ENCODE assay signal across 8 cellular contexts in genomic region chr1:116737020-116737854, GRCh38. TPM values are rescaled to one million over a fixed set of nuclear protein-coding genes. Genes with fewer than 3 reads are reported as not detected.
A peak's percentile ranks its signal among the peaks of the same experiment; 100 is the strongest.
DNase-seq lines count a peak whose midpoint lies in the region; ATAC-seq and TF ChIP-seq lines count a peak whose summit lies in the region.

No MANE protein-coding gene starts in this region.

- H3K4me3 ChIP-seq in coronary artery, result no peak overlapping the region

- peak; percentile 42 for ATAC-seq in HG02981 (IDR thresholded peaks at IDR 0.05; ENCODE audit: unreplicated experiment)

- peak; percentile 27 for TF ChIP-seq CTCF in coronary artery (IDR thresholded peaks at IDR 0.05)

- H3K27ac ChIP-seq in coronary artery, result no peak overlapping the region

- DNase-seq in DMS 273 (lab: John Stamatoyannopoulos, UW; ENCODE audit: unreplicated experiment) (peak; percentile 78), DMS 273 treated with DMSO at 0.1 percent for 48 hours (lab: John Stamatoyannopoulos, UW) (no peak), NCI-H345 treated with DMSO at 0.1 percent for 48 hours (lab: John Stamatoyannopoulos, UW; ENCODE audit: unreplicated experiment) (peak; percentile 41), coronary artery (ENCODE audit: low spot score) (no peak), lung microvascular endothelial cell (ENCODE audit: low read depth in 2 of 2) (peak; percentile 64 to 81)
- peak; percentile 82 for DNase-seq in activated CD4-positive, alpha-beta T cell treated with anti-CD3 and anti-CD28 coated beads for 48 hours
- peak; percentile 54 to 62 for DNase-seq in stimulated activated CD8-positive, alpha-beta memory T cell treated with anti-CD3 and anti-CD28 coated beads, Interleukin-15, amount 100 ng/mL, for 48 hours (ENCODE audit: low read depth in 2 of 2)

RNA-seq across cellular contexts. Expression of gene CD2, which starts 17.0 kb away (rescaled TPM):
- not detected in 2 replicates for total RNA-seq in lung microvascular endothelial cell

Comparison
In these comparisons a context has a peak if more than half of its experiments do, and no peak if none do; other contexts are left out.
1. DNase-seq: peak in DMS 273 (single experiment), NCI-H345 treated with DMSO at 0.1 percent for 48 hours (single experiment), activated CD4-positive, alpha-beta T cell treated with anti-CD3 and anti-CD28 coated beads for 48 hours (single experiment), lung microvascular endothelial cell (2 of 2) and stimulated activated CD8-positive, alpha-beta memory T cell treated with anti-CD3 and anti-CD28 coated beads, Interleukin-15, amount 100 ng/mL, for 48 hours (2 of 2); none in DMS 273 treated with DMSO at 0.1 percent for 48 hours (single experiment) and coronary artery (single experiment).